24 cellular contexts compared by ENCODE assay signal in the genomic region with DNA sequence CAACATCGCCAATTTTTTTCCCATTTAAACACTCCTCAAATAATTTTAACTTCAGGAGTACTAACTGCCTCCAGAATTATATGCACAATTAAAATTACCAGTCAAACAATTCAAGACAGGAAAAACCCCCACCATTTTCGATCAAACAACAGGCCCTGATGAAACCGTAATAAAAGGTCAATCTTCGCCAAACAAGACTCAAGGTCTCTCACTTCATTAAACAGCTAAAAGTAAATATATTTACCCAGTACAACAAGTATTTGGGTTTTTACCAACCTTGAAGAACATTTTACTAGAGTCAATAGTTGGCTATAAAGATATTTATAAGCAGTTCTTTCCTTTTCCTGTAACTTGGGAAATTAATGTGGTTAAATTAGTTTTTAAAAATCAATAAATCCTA.
"Had no signal": no experiment of that assay in that cellular context is flagged by ENCODE, and none has a peak within 500 bp of the region (broad histone marks: within the 10 kb centered on the region; RNA-seq: fewer than 3 reads in every experiment).

No MANE protein-coding gene starts in this region.

- ATAC-seq: activated CD4-positive, CD25-positive, alpha-beta regulatory T cell treated with anti-CD3 and anti-CD28 coated beads, Interleukin-2, amount 50 U/mL, for 24 hours; activated T-helper 17 cell treated with anti-CD3 and anti-CD28 coated beads, Interleukin-2, amount 50 U/mL, for 72 hours; K562; T-cell had no signal

- H3K36me3 ChIP-seq: cardiac muscle cell had no signal

- H3K4me3 ChIP-seq: cardiac muscle cell, K562 had no signal

- FAIRE-seq: astrocyte, K562 had no signal

- H3K27me3 ChIP-seq: brain microvascular endothelial cell, cardiac muscle cell had no signal

- DNase-seq: activated CD4-positive, alpha-beta memory T cell treated with anti-CD3 and anti-CD28 coated beads, Interleukin-2, amount 10 ng/mL, durations not matched to agents 7 days and 5 days; activated CD4-positive, alpha-beta T cell treated with anti-CD3 and anti-CD28 coated beads for 4 hours; activated gamma-delta T cell; activated naive CD4-positive, alpha-beta T cell treated with anti-CD3 and anti-CD28 coated beads for 36 hours; activated T-cell treated with anti-CD3 and anti-CD28 coated beads for 4 hours; activated T-cell treated with anti-CD3 and anti-CD28 coated beads, Interleukin-2, amount 50 U/mL, for 48 hours; amygdala; brain microvascular endothelial cell; Karpas-422; NCI-H1105 treated with DMSO at 0.1 percent for 48 hours; NCI-H1436 treated with DMSO at 0.1 percent for 48 hours; NCI-H187; NCI-H2081; NCI-H446; NCI-H524; SIG-M5; T-cell; T-helper 2 cell; WERI-Rb-1 had no signal

- H3K27ac ChIP-seq: brain microvascular endothelial cell, cardiac muscle cell, WERI-Rb-1 had no signal
